19 cellular contexts compared by ENCODE assay signal in genomic region chr22:31300896-31301295, GRCh38. TPM values are rescaled to one million over a fixed set of nuclear protein-coding genes. Genes with fewer than 3 reads are reported as not detected.
DNase-seq lines count a peak whose midpoint lies in the region; ATAC-seq and TF ChIP-seq lines count a peak whose summit lies in the region.
"Had no signal": no experiment of that assay in that cellular context is flagged by ENCODE, and none has a peak within 500 bp of the region (broad histone marks: within the 10 kb centered on the region; RNA-seq: fewer than 3 reads in every experiment).

No MANE protein-coding gene starts in this region.

- no peak overlapping the region for H3K18ac ChIP-seq in neuronal stem cell (ENCODE audit: low read length)

- H3K27me3 Mint-ChIP-seq in activated naive CD4-positive, alpha-beta T cell treated with anti-CD3 and anti-CD28 coated beads, Interleukin-2, amount 50 U/mL, for 24 hours: no peaks in the 10 kb centered on the region
- H3K27me3 Mint-ChIP-seq in progenitor cell of endocrine pancreas: peaks cover 15% of the 10 kb centered on the region
- H3K27me3 Mint-ChIP-seq: CD4-positive, alpha-beta T cell had no signal

- peaks cover 62% of the 10 kb centered on the region for H3K4me1 Mint-ChIP-seq in activated naive CD4-positive, alpha-beta T cell treated with anti-CD3 and anti-CD28 coated beads, Interleukin-2, amount 50 U/mL, for 24 hours
- peaks cover 3% of the 10 kb centered on the region for H3K4me1 Mint-ChIP-seq in progenitor cell of endocrine pancreas (ENCODE audit: low read depth)
- H3K4me1 Mint-ChIP-seq: GM23338 had no signal

- no peak overlapping the region for H2BK120ac ChIP-seq in neuronal stem cell (ENCODE audit: low read depth, low read length)

- no peak overlapping the region for H2BK5ac ChIP-seq in neuronal stem cell (ENCODE audit: low read length)

- no peak for DNase-seq in activated naive CD4-positive, alpha-beta T cell treated with Interleukin-2 at 50 U/mL for 16 hours
- no peak for DNase-seq in left lobe of liver (ENCODE audit: low spot score)
- peak; percentile 12 for DNase-seq in mesenteric fat pad (ENCODE audit: low spot score)
- no peak for DNase-seq in spleen
- no peak for DNase-seq in neuronal stem cell (ENCODE audit: low spot score)
- no peak for DNase-seq in progenitor cell of endocrine pancreas (ENCODE audit: low spot score, unreplicated experiment)
- DNase-seq: AML-193; Caco-2; CD4-positive, alpha-beta T cell; DMS79; GDM1; HCEC 1CT had no signal

- no peak overlapping the region for H2BK12ac ChIP-seq in neuronal stem cell (ENCODE audit: low read length)

- H3K4me3 ChIP-seq in spleen (no peak overlapping the region), neuronal stem cell (ENCODE audit: low read length in 2 of 2) (no peak overlapping the region)
- H3K4me3 ChIP-seq: A549, GM23338 had no signal

- 59 to 68% (median 65%) methylated on average over 3 of the region's 3 CpGs for WGBS in spleen, 5 donors
- WGBS in neuronal stem cell (ENCODE audit: extremely low coverage in 2 of 2, insufficient read length in 2 of 2, insufficient replicate concordance in 1 of 2), 2 donors: no CpG with 5 or more reads among the region's 3 CpGs

- no peak overlapping the region for H3K14ac ChIP-seq in neuronal stem cell (ENCODE audit: low read length)

- no peak overlapping the region for H3K23ac ChIP-seq in neuronal stem cell (ENCODE audit: low read depth, low read length, poor library complexity)

- H2AK5ac ChIP-seq in neuronal stem cell (ENCODE audit: low read depth, low read length): no peak overlapping the region

- H3K36me3 ChIP-seq in spleen: no peaks in the 10 kb centered on the region
- no peaks in the 10 kb centered on the region for H3K36me3 ChIP-seq in neuronal stem cell (replicated peaks in 1 of 2; ENCODE audit: control insufficient read depth in 2 of 2, insufficient read depth in 2 of 2, low read length in 2 of 2)

- TF ChIP-seq CTCF in spleen (IDR thresholded peaks at IDR 0.05 in 8 of 11, conservative IDR thresholded peaks at IDR 0.05 in 3 of 11) (no peak), progenitor cell of endocrine pancreas (IDR thresholded peaks at IDR 0.05; ENCODE audit: unreplicated experiment) (no peak)

- H3K9me3 ChIP-seq in spleen (no peaks in the 10 kb centered on the region), neuronal stem cell (replicated peaks in 1 of 2; ENCODE audit: control insufficient read depth in 2 of 2, insufficient read depth in 1 of 2, low read depth in 1 of 2, low read length in 2 of 2) (no peaks in the 10 kb centered on the region)
- H3K9me3 ChIP-seq: A549, Caco-2 had no signal

- H4K91ac ChIP-seq in neuronal stem cell (ENCODE audit: low read depth, low read length, poor library complexity): no peak overlapping the region

- H3K27me3 ChIP-seq in spleen (replicated peaks in 1 of 7): no peaks in the 10 kb centered on the region
- H3K27me3 ChIP-seq in neuronal stem cell (ENCODE audit: control insufficient read depth in 3 of 3, insufficient read depth in 3 of 3, low read depth in 1 of 3, low read length in 3 of 3): no peaks in the 10 kb centered on the region

- H3K4me2 ChIP-seq in neuronal stem cell (ENCODE audit: insufficient read depth, low read length, poor library complexity, severe bottlenecking): no peak overlapping the region
- H3K4me2 ChIP-seq: A549, GM23338 had no signal

- H3K27ac Mint-ChIP-seq in activated naive CD4-positive, alpha-beta T cell treated with anti-CD3 and anti-CD28 coated beads, Interleukin-2, amount 50 U/mL, for 24 hours: peak overlapping the region; percentile 6
- H3K27ac Mint-ChIP-seq in progenitor cell of endocrine pancreas: no peak overlapping the region
- H3K27ac Mint-ChIP-seq: CD4-positive, alpha-beta T cell; GM23338 had no signal

- H2AFZ ChIP-seq in neuronal stem cell (ENCODE audit: low read length): no peak overlapping the region
- H2AFZ ChIP-seq: GM23338 had no signal

- H3K4me3 Mint-ChIP-seq in activated naive CD4-positive, alpha-beta T cell treated with anti-CD3 and anti-CD28 coated beads, Interleukin-2, amount 50 U/mL, for 24 hours: no peak overlapping the region
- H3K4me3 Mint-ChIP-seq in progenitor cell of endocrine pancreas (ENCODE audit: low read depth): no peak overlapping the region
- H3K4me3 Mint-ChIP-seq: CD4-positive, alpha-beta T cell; GM23338 had no signal

- ATAC-seq in left lobe of liver (peak; percentile 54), HG02798 (IDR thresholded peaks at IDR 0.05; ENCODE audit: poor library complexity, unreplicated experiment) (no peak)
- ATAC-seq: A549, GM23338 had no signal

- H3K4me1 ChIP-seq in spleen: peaks cover 4 to 41% (median 22%) of the 10 kb centered on the region in 6 donors
- H3K4me1 ChIP-seq in neuronal stem cell (ENCODE audit: control insufficient read depth in 2 of 2, insufficient read depth in 1 of 2, low read depth in 1 of 2, low read length in 2 of 2): peaks cover 0 to 10% of the 10 kb centered on the region in 2 donors

- H3K79me1 ChIP-seq in neuronal stem cell (ENCODE audit: low read depth, low read length): no peaks in the 10 kb centered on the region

- intact Hi-C loops in spleen (cut with DNase I; ENCODE audit: low total_unique reads): no loop called here

- H3K36me3 Mint-ChIP-seq in activated naive CD4-positive, alpha-beta T cell treated with anti-CD3 and anti-CD28 coated beads, Interleukin-2, amount 50 U/mL, for 24 hours: peaks cover 4% of the 10 kb centered on the region
- no peaks in the 10 kb centered on the region for H3K36me3 Mint-ChIP-seq in progenitor cell of endocrine pancreas (ENCODE audit: insufficient read depth)

- TF ChIP-seq POLR2A in spleen (IDR thresholded peaks at IDR 0.05): no peak

- no peak overlapping the region for H4K8ac ChIP-seq in neuronal stem cell (ENCODE audit: low read depth, low read length)

- H3K9me3 Mint-ChIP-seq in activated naive CD4-positive, alpha-beta T cell treated with anti-CD3 and anti-CD28 coated beads, Interleukin-2, amount 50 U/mL, for 24 hours: no peaks in the 10 kb centered on the region
- H3K9me3 Mint-ChIP-seq in progenitor cell of endocrine pancreas (ENCODE audit: low read depth): no peaks in the 10 kb centered on the region
- H3K9me3 Mint-ChIP-seq: CD4-positive, alpha-beta T cell; GM23338 had no signal

- H3K4ac ChIP-seq in neuronal stem cell (ENCODE audit: low read length): no peak overlapping the region

- H3K27ac ChIP-seq in spleen: peak overlapping the region in 6 of 8 donors; percentile 1 to 51 (median 22)
- H3K27ac ChIP-seq in neuronal stem cell (replicated peaks; ENCODE audit: low read length): no peak overlapping the region
- H3K27ac ChIP-seq: 22Rv1, A549, C4-2B, HL-60 had no signal

- H2BK15ac ChIP-seq in neuronal stem cell (ENCODE audit: low read length): no peak overlapping the region

- no peak overlapping the region for H3K9ac ChIP-seq in neuronal stem cell (ENCODE audit: low read depth, low read length, poor library complexity)

RNA-seq across cellular contexts. Expression of gene PIK3IP1, which starts 8.6 kb away (rescaled TPM):
- 3.2 TPM for total RNA-seq in left lobe of liver
- total RNA-seq in mesenteric fat pad: 19.8 TPM
- total RNA-seq in spleen: 100 to 1,000 TPM in 5 of 7 donors, 10 to 100 TPM in 2; 36.6 to 152 (median 104) TPM
- polyA plus RNA-seq in spleen: 10 to 100 TPM; 36.1 to 94.7 (median 40.6) TPM
- polyA plus RNA-seq in neuronal stem cell (2013, experiment 1 of 2): 2.2 TPM
- 2.4 TPM for polyA plus RNA-seq in neuronal stem cell (2013, experiment 2 of 2)
- total RNA-seq in progenitor cell of endocrine pancreas: 6.2 and 7.6 TPM in 2 replicates

RNA-seq across cellular contexts. Expression of gene PATZ1, which starts 45.2 kb away (rescaled TPM):
- total RNA-seq in left lobe of liver: 21.2 TPM
- 13.3 TPM for total RNA-seq in mesenteric fat pad
- 10 to 100 TPM; 24.7 to 36.9 (median 33.4) TPM for total RNA-seq in spleen
- polyA plus RNA-seq in spleen: 10 to 100 TPM; 19.8 to 25.6 (median 20.6) TPM
- 44.4 TPM for polyA plus RNA-seq in neuronal stem cell (2013, experiment 1 of 2)
- polyA plus RNA-seq in neuronal stem cell (2013, experiment 2 of 2): 44.7 TPM
- total RNA-seq in progenitor cell of endocrine pancreas: 88.8 and 93.6 TPM in 2 replicates
